In the genomic region with DNA sequence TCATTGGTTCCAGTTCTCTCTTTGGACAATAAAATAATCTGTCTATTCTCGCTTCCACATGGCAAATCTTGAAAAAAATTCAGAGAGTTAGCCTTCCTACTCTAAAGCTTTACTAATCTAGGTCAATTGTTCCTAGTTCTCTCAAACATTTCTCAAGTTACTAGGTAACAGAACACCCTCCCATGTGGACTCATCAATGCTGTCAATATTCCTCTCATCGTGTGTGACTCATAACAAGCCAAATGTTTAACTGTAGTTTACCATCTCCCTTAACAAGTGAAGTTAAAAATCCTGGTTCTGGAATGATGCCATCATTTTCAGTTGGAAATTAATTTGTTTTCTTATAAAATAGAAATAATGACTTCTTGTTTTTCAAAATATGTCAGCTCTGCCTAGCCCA, we compare ENCODE assay signal across 17 cellular contexts.
DNase-seq lines count a peak whose midpoint lies in the region; ATAC-seq and TF ChIP-seq lines count a peak whose summit lies in the region.
"Had no signal": no experiment of that assay in that cellular context is flagged by ENCODE, and none has a peak within 500 bp of the region (broad histone marks: within the 10 kb centered on the region; RNA-seq: fewer than 3 reads in every experiment).

No MANE protein-coding gene starts in this region.

- no peak overlapping the region for H3K27ac ChIP-seq in brain microvascular endothelial cell
- H3K27ac ChIP-seq: parathyroid adenoma, VCaP had no signal

- no peak overlapping the region for H3K4me3 ChIP-seq in brain microvascular endothelial cell (ENCODE audit: low read depth, low read length)
- H3K4me3 ChIP-seq: GM12878 had no signal

- H3K36me3 ChIP-seq in brain microvascular endothelial cell (replicated peaks): no peaks in the 10 kb centered on the region

- ATAC-seq in GM19455 (IDR thresholded peaks at IDR 0.05; ENCODE audit: unreplicated experiment): no peak
- ATAC-seq: GM12878 had no signal

- no peaks in the 10 kb centered on the region for H3K27me3 ChIP-seq in brain microvascular endothelial cell (replicated peaks)

- no peak for TF ChIP-seq CTCF in brain microvascular endothelial cell (IDR thresholded peaks at IDR 0.05; ENCODE audit: low read depth, low read length, missing control alignments)

- DNase-seq in Daoy (ENCODE audit: low read depth): peak; percentile 3
- peak; percentile 58 for DNase-seq in LHCN-M2 (ENCODE audit: low read depth)
- peak; percentile 11 for DNase-seq in brain microvascular endothelial cell
- peak; percentile 63 for DNase-seq in kidney tubule cell (ENCODE audit: low spot score)
- no peak for DNase-seq in stimulated activated CD4-positive, alpha-beta T cell treated with anti-CD3 and anti-CD28 coated beads, Interleukin-4, amount 100 ng/mL, for 24 hours
- no peak for DNase-seq in NCI-H1092 (lab: John Stamatoyannopoulos, UW)
- DNase-seq in epidermal melanocyte (ENCODE audit: insufficient read length, low spot score): no peak
- DNase-seq: DMS79; HFFc6; Kasumi-1; kidney; NCI-H2081 treated with DMSO at 0.1 percent for 48 hours; stimulated activated CD4-positive, alpha-beta T cell treated with anti-CD3 and anti-CD28 coated beads, Interleukin-12 subunit alpha, Interleukin-12 subunit beta, amount 100 ng/mL, for 4 hours had no signal

- in situ Hi-C loops in brain microvascular endothelial cell (cut with HindIII; ENCODE audit: low pct_ligation_motif_present, low sequenced_read_pairs): no loop called here

Comparison
In these comparisons a context has a peak if more than half of its experiments do, and no peak if none do; other contexts are left out.
1. DNase-seq: peak in Daoy (single experiment), LHCN-M2 (single experiment), brain microvascular endothelial cell (single experiment) and kidney tubule cell (single experiment); none in stimulated activated CD4-positive, alpha-beta T cell treated with anti-CD3 and anti-CD28 coated beads, Interleukin-4, amount 100 ng/mL, for 24 hours (single experiment), NCI-H1092 (single experiment) and epidermal melanocyte (single experiment).